ENCODE assay signal across 1 cellular context in the genomic region with DNA sequence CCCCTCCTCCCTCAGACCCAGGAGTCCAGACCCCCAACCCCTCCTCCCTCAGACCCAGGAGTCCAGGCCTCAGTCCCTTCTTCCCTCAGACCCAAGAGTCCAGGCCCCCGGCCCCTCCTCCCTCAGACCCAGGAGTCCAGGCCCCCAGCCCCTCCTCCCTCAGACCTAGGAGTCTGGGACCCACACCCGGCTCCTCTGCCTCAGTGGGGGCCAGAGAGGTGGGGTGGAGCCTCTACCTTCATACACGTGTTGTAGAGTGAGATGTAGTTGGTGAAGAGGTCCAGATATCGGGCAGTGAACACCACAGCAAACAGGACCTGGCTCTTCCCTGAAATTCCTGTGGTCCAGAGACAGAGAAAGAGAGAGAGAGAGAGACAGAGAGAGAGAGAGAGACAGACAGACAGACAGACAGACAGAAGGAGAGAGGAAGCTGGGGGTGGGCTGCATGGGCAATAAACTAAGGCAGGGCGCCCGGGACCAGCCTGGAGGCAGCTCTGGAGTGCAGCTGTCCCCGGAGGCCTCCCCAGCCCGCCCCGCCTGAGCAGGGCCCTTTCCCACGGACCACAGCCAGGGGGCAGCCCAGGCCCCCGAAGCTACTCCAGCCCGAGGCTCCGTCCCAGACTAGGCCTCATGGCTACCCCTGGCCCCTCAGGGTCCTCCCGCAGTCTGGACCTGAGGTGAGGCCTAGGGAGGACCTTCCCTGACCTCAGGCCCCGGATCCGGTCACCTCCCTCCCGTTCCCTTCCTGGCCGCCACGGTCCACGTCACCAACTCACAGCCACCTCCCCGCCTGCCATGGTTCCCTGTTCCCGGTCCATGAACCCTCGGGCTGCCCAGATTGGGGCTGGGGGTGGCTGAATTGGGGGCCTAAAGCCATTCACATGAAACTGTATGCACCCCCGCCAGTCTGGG.
A peak's percentile ranks its signal among the peaks of the same experiment; 100 is the strongest.
TF ChIP-seq lines count a peak whose summit lies in the region.

No MANE protein-coding gene starts in this region.

TF ChIP-seq in HepG2, 621 proteins besides CTCF, POLR2A, EP300 and RAD21 (continued from another document and continues in another):
- TF ChIP-seq ZBTB38 (CRISPR knock-in tag; IDR thresholded peaks at IDR 0.05) (peak; percentile 65), ZSCAN25 (CRISPR knock-in tag; IDR thresholded peaks at IDR 0.05) (no peak), ZNF260 (CRISPR knock-in tag; IDR thresholded peaks at IDR 0.05; ENCODE audit: borderline replicate concordance, low read depth) (no peak), SMAD3 (CRISPR knock-in tag; IDR thresholded peaks at IDR 0.05) (peak; percentile 34; the same call in 1 of the 2 replicates), CBX2 (IDR thresholded peaks at IDR 0.05; ENCODE audit: low read depth, low read length) (no peak), CBX2 (CRISPR knock-in tag; IDR thresholded peaks at IDR 0.05; ENCODE audit: low read depth) (no peak), SP140L (CRISPR knock-in tag; IDR thresholded peaks at IDR 0.05; ENCODE audit: borderline replicate concordance) (no peak), SSRP1 (CRISPR knock-in tag; IDR thresholded peaks at IDR 0.05) (no peak), RARA (CRISPR knock-in tag; IDR thresholded peaks at IDR 0.05) (peak; percentile 38), SIX4 (CRISPR knock-in tag; IDR thresholded peaks at IDR 0.05) (no peak), ZNF331 (CRISPR knock-in tag; IDR thresholded peaks at IDR 0.05) (peak; percentile 46; the same call in 1 of the 2 replicates), MEIS1 (CRISPR knock-in tag; IDR thresholded peaks at IDR 0.05; ENCODE audit: borderline replicate concordance) (no peak), ZNF382 (CRISPR knock-in tag; IDR thresholded peaks at IDR 0.05; ENCODE audit: borderline replicate concordance) (no peak), ZNF30 (CRISPR knock-in tag; IDR thresholded peaks at IDR 0.05) (peak; percentile 73; the same call in 1 of the 2 replicates), TBX3 (IDR thresholded peaks at IDR 0.05; ENCODE audit: borderline replicate concordance) (no peak), CAMTA2 (CRISPR knock-in tag; IDR thresholded peaks at IDR 0.05; ENCODE audit: borderline replicate concordance) (no peak), ZNF496 (CRISPR knock-in tag; IDR thresholded peaks at IDR 0.05; ENCODE audit: insufficient replicate concordance) (no peak), PPARG (CRISPR knock-in tag; conservative IDR thresholded peaks at IDR 0.05) (no peak), RCOR2 (CRISPR knock-in tag; IDR thresholded peaks at IDR 0.05) (no peak), ZNF552 (CRISPR knock-in tag; IDR thresholded peaks at IDR 0.05; ENCODE audit: borderline replicate concordance) (no peak), CENPT (CRISPR knock-in tag; IDR thresholded peaks at IDR 0.05; ENCODE audit: low read depth) (no peak), ZNF879 (CRISPR knock-in tag; IDR thresholded peaks at IDR 0.05) (no peak), JDP2 (CRISPR knock-in tag; IDR thresholded peaks at IDR 0.05; ENCODE audit: borderline replicate concordance) (no peak), ZNF12 (CRISPR knock-in tag; IDR thresholded peaks at IDR 0.05) (peak; percentile 59; the same call in 1 of the 2 replicates), TCF12 (IDR thresholded peaks at IDR 0.05) (no peak), TCF12 (CRISPR knock-in tag; IDR thresholded peaks at IDR 0.05) (no peak), ELF1 (CRISPR knock-in tag; IDR thresholded peaks at IDR 0.05) (no peak; the same call in 1 of the 2 replicates), NR2F6 (IDR thresholded peaks at IDR 0.05) (peak; percentile 33; the same call in 1 of the 2 replicates), NR2F6 (CRISPR knock-in tag; IDR thresholded peaks at IDR 0.05) (peak; percentile 56; the same call in 1 of the 2 replicates), SOX6 (IDR thresholded peaks at IDR 0.05) (no peak), SOX6 (CRISPR knock-in tag; IDR thresholded peaks at IDR 0.05) (no peak), ZNF446 (CRISPR knock-in tag; IDR thresholded peaks at IDR 0.05) (peak; percentile 90), NFE2L1 (CRISPR knock-in tag; IDR thresholded peaks at IDR 0.05; ENCODE audit: borderline replicate concordance) (no peak), ZNF143 (CRISPR knock-in tag; IDR thresholded peaks at IDR 0.05) (peak; percentile 59; the same call in 1 of the 2 replicates), MBD4 (IDR thresholded peaks at IDR 0.05; ENCODE audit: borderline replicate concordance, low read length) (no peak), ZFP90 (CRISPR knock-in tag; IDR thresholded peaks at IDR 0.05; ENCODE audit: borderline replicate concordance) (peak; percentile 83)
- TF ChIP-seq, protein P1, sequence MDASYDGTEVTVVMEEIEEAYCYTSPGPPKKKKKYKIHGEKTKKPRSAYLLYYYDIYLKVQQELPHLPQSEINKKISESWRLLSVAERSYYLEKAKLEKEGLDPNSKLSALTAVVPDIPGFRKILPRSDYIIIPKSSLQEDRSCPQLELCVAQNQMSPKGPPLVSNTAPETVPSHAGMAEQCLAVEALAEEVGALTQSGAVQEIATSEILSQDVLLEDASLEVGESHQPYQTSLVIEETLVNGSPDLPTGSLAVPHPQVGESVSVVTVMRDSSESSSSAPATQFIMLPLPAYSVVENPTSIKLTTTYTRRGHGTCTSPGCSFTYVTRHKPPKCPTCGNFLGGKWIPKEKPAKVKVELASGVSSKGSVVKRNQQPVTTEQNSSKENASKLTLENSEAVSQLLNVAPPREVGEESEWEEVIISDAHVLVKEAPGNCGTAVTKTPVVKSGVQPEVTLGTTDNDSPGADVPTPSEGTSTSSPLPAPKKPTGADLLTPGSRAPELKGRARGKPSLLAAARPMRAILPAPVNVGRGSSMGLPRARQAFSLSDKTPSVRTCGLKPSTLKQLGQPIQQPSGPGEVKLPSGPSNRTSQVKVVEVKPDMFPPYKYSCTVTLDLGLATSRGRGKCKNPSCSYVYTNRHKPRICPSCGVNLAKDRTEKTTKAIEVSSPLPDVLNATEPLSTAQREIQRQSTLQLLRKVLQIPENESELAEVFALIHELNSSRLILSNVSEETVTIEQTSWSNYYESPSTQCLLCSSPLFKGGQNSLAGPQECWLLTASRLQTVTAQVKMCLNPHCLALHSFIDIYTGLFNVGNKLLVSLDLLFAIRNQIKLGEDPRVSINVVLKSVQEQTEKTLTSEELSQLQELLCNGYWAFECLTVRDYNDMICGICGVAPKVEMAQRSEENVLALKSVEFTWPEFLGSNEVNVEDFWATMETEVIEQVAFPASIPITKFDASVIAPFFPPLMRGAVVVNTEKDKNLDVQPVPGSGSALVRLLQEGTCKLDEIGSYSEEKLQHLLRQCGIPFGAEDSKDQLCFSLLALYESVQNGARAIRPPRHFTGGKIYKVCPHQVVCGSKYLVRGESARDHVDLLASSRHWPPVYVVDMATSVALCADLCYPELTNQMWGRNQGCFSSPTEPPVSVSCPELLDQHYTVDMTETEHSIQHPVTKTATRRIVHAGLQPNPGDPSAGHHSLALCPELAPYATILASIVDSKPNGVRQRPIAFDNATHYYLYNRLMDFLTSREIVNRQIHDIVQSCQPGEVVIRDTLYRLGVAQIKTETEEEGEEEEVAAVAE (CRISPR knock-in tag; IDR thresholded peaks at IDR 0.05; ENCODE audit: borderline replicate concordance): no peak
- TF ChIP-seq, protein P2, sequence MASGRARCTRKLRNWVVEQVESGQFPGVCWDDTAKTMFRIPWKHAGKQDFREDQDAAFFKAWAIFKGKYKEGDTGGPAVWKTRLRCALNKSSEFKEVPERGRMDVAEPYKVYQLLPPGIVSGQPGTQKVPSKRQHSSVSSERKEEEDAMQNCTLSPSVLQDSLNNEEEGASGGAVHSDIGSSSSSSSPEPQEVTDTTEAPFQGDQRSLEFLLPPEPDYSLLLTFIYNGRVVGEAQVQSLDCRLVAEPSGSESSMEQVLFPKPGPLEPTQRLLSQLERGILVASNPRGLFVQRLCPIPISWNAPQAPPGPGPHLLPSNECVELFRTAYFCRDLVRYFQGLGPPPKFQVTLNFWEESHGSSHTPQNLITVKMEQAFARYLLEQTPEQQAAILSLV (CRISPR knock-in tag; IDR thresholded peaks at IDR 0.05; ENCODE audit: borderline replicate concordance): peak; percentile 67; the same call in 1 of the 2 replicates
- TF ChIP-seq, protein P3, sequence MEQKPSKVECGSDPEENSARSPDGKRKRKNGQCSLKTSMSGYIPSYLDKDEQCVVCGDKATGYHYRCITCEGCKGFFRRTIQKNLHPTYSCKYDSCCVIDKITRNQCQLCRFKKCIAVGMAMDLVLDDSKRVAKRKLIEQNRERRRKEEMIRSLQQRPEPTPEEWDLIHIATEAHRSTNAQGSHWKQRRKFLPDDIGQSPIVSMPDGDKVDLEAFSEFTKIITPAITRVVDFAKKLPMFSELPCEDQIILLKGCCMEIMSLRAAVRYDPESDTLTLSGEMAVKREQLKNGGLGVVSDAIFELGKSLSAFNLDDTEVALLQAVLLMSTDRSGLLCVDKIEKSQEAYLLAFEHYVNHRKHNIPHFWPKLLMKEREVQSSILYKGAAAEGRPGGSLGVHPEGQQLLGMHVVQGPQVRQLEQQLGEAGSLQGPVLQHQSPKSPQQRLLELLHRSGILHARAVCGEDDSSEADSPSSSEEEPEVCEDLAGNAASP (CRISPR knock-in tag; IDR thresholded peaks at IDR 0.05; ENCODE audit: borderline replicate concordance): peak; percentile 76
- TF ChIP-seq, protein P4, sequence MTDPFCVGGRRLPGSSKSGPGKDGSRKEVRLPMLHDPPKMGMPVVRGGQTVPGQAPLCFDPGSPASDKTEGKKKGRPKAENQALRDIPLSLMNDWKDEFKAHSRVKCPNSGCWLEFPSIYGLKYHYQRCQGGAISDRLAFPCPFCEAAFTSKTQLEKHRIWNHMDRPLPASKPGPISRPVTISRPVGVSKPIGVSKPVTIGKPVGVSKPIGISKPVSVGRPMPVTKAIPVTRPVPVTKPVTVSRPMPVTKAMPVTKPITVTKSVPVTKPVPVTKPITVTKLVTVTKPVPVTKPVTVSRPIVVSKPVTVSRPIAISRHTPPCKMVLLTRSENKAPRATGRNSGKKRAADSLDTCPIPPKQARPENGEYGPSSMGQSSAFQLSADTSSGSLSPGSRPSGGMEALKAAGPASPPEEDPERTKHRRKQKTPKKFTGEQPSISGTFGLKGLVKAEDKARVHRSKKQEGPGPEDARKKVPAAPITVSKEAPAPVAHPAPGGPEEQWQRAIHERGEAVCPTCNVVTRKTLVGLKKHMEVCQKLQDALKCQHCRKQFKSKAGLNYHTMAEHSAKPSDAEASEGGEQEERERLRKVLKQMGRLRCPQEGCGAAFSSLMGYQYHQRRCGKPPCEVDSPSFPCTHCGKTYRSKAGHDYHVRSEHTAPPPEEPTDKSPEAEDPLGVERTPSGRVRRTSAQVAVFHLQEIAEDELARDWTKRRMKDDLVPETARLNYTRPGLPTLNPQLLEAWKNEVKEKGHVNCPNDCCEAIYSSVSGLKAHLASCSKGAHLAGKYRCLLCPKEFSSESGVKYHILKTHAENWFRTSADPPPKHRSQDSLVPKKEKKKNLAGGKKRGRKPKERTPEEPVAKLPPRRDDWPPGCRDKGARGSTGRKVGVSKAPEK (CRISPR knock-in tag; IDR thresholded peaks at IDR 0.05; ENCODE audit: borderline replicate concordance): no peak; the same call in 1 of the 2 replicates
- TF ChIP-seq, protein P5, sequence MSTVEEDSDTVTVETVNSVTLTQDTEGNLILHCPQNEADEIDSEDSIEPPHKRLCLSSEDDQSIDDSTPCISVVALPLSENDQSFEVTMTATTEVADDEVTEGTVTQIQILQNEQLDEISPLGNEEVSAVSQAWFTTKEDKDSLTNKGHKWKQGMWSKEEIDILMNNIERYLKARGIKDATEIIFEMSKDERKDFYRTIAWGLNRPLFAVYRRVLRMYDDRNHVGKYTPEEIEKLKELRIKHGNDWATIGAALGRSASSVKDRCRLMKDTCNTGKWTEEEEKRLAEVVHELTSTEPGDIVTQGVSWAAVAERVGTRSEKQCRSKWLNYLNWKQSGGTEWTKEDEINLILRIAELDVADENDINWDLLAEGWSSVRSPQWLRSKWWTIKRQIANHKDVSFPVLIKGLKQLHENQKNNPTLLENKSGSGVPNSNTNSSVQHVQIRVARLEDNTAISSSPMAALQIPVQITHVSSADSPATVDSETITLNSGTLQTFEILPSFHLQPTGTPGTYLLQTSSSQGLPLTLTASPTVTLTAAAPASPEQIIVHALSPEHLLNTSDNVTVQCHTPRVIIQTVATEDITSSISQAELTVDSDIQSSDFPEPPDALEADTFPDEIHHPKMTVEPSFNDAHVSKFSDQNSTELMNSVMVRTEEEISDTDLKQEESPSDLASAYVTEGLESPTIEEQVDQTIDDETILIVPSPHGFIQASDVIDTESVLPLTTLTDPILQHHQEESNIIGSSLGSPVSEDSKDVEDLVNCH (CRISPR knock-in tag; IDR thresholded peaks at IDR 0.05): no peak
- TF ChIP-seq, protein P6, sequence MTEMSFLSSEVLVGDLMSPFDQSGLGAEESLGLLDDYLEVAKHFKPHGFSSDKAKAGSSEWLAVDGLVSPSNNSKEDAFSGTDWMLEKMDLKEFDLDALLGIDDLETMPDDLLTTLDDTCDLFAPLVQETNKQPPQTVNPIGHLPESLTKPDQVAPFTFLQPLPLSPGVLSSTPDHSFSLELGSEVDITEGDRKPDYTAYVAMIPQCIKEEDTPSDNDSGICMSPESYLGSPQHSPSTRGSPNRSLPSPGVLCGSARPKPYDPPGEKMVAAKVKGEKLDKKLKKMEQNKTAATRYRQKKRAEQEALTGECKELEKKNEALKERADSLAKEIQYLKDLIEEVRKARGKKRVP (CRISPR knock-in tag; IDR thresholded peaks at IDR 0.05): no peak; a peak in 1 of 4 replicates
- TF ChIP-seq, protein P7, sequence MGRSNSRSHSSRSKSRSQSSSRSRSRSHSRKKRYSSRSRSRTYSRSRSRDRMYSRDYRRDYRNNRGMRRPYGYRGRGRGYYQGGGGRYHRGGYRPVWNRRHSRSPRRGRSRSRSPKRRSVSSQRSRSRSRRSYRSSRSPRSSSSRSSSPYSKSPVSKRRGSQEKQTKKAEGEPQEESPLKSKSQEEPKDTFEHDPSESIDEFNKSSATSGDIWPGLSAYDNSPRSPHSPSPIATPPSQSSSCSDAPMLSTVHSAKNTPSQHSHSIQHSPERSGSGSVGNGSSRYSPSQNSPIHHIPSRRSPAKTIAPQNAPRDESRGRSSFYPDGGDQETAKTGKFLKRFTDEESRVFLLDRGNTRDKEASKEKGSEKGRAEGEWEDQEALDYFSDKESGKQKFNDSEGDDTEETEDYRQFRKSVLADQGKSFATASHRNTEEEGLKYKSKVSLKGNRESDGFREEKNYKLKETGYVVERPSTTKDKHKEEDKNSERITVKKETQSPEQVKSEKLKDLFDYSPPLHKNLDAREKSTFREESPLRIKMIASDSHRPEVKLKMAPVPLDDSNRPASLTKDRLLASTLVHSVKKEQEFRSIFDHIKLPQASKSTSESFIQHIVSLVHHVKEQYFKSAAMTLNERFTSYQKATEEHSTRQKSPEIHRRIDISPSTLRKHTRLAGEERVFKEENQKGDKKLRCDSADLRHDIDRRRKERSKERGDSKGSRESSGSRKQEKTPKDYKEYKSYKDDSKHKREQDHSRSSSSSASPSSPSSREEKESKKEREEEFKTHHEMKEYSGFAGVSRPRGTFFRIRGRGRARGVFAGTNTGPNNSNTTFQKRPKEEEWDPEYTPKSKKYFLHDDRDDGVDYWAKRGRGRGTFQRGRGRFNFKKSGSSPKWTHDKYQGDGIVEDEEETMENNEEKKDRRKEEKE (IDR thresholded peaks at IDR 0.05): no peak
